8 cellular contexts compared by ENCODE assay signal in genomic region chr4:137124278-137124932, GRCh38.
DNase-seq lines count a peak whose midpoint lies in the region; ATAC-seq and TF ChIP-seq lines count a peak whose summit lies in the region.

No MANE protein-coding gene starts in this region.

- peak; percentile 77 for DNase-seq in Ammon's horn (ENCODE audit: low spot score)
- peak; percentile 13 to 74 for DNase-seq in NCI-H446 (lab: John Stamatoyannopoulos, UW)
- peak; percentile 40 for DNase-seq in brain microvascular endothelial cell
- peak; percentile 69 for DNase-seq in kidney glomerular epithelial cell (lab: John Stamatoyannopoulos, UW)
- DNase-seq in tibial artery, result no peak
- no peak for DNase-seq in activated CD4-positive, CD25-positive, alpha-beta regulatory T cell (lab: John Stamatoyannopoulos, UW)

- H3K36me3 ChIP-seq in brain microvascular endothelial cell (replicated peaks) (no peaks in the 10 kb centered on the region), tibial artery (no peaks in the 10 kb centered on the region)

- H3K4me1 ChIP-seq in tibial artery, result peaks cover 0 to 4% (median 0%) of the 10 kb centered on the region in 4 donors

- no peaks in the 10 kb centered on the region for H3K27me3 ChIP-seq in brain microvascular endothelial cell (replicated peaks)
- no peaks in the 10 kb centered on the region for H3K27me3 ChIP-seq in tibial artery

- H3K9me3 ChIP-seq in tibial artery, result no peaks in the 10 kb centered on the region

- ATAC-seq in GM19351 (IDR thresholded peaks at IDR 0.05; ENCODE audit: unreplicated experiment) (peak; percentile 90), HG03432 (IDR thresholded peaks at IDR 0.05; ENCODE audit: unreplicated experiment) (peak; percentile 93)

- H3K27ac ChIP-seq in brain microvascular endothelial cell (peak overlapping the region; percentile 35), tibial artery (peak overlapping the region; percentile 33 to 35)

- in situ Hi-C loops in brain microvascular endothelial cell (cut with HindIII; ENCODE audit: low pct_ligation_motif_present, low sequenced_read_pairs), result no loop called here

- TF ChIP-seq CTCF in brain microvascular endothelial cell (IDR thresholded peaks at IDR 0.05; ENCODE audit: low read depth, low read length, missing control alignments), result peak; percentile 60
- TF ChIP-seq CTCF in tibial artery (IDR thresholded peaks at IDR 0.05), result peak; percentile 65 to 71

- H3K4me3 ChIP-seq in brain microvascular endothelial cell (ENCODE audit: low read depth, low read length) (peak overlapping the region; percentile 39), tibial artery (peak overlapping the region; percentile 48 to 55)

- intact Hi-C loops in tibial artery (cut with DNase I; ENCODE audit: low total_unique reads), result loop anchor here (10.0 kb wide), 2 partner anchors 970 to 1550 kb away; no protein-coding TSS in a partner anchor

Comparison
In these comparisons a context has a peak if more than half of its experiments do, and no peak if none do; other contexts are left out.
1. DNase-seq: peak in Ammon's horn (single experiment), NCI-H446 (2 of 2), brain microvascular endothelial cell (single experiment) and kidney glomerular epithelial cell (single experiment); none in tibial artery (0 of 2) and activated CD4-positive, CD25-positive, alpha-beta regulatory T cell (0 of 4).